In genomic region chr9:35638755-35639154, GRCh38 we compare ENCODE assay signal across 10 cellular contexts. TPM values are rescaled to one million over a fixed set of nuclear protein-coding genes. Genes with fewer than 3 reads are reported as not detected.
A peak's percentile ranks its signal among the peaks of the same experiment; 100 is the strongest.
DNase-seq lines count a peak whose midpoint lies in the region; ATAC-seq and TF ChIP-seq lines count a peak whose summit lies in the region.
"Not testable (repeated sequence)": the region's sequence is repeated elsewhere in the genome, so short reads cannot be mapped to it uniquely, and the experiment has no call there.
"Had no signal": no experiment of that assay in that cellular context is flagged by ENCODE, and none has a peak within 500 bp of the region (broad histone marks: within the 10 kb centered on the region; RNA-seq: fewer than 3 reads in every experiment).

No MANE protein-coding gene starts in this region.

- ATAC-seq in activated CD8-positive, alpha-beta T cell treated with anti-CD3 and anti-CD28 coated beads, Interleukin-2, amount 10 ng/mL, durations not matched to agents 7 days and 5 days, result peak; percentile 64
- peak; percentile 81 for ATAC-seq in activated naive CD8-positive, alpha-beta T cell treated with anti-CD3 and anti-CD28 coated beads, Interleukin-2, amount 10 ng/mL, durations not matched to agents 7 days and 5 days (ENCODE audit: low read depth)
- ATAC-seq in naive thymus-derived CD4-positive, alpha-beta T cell, result peak; percentile 69
- not testable (repeated sequence) for ATAC-seq in stimulated activated effector memory CD8-positive, alpha-beta T cell treated with anti-CD3 and anti-CD28 coated beads, Interleukin-12 subunit alpha, Interleukin-12 subunit beta, amount 100 ng/mL, for 72 hours

- peaks cover 12% of the 10 kb centered on the region for H3K9me3 Mint-ChIP-seq in T-helper 2 cell treated with Interferon-gamma antibody and Interleukin-4, amounts not matched to agents 5 μg/mL and 100 μg/mL, for 36 hours
- not testable (repeated sequence) for H3K9me3 Mint-ChIP-seq in activated CD8-positive, alpha-beta T cell treated with anti-CD3 and anti-CD28 coated beads, Interleukin-2, amount 10 ng/mL, durations not matched to agents 7 days and 5 days (ENCODE audit: insufficient read depth); activated naive CD8-positive, alpha-beta T cell treated with anti-CD3 and anti-CD28 coated beads, Interleukin-2, amount 10 ng/mL, durations not matched to agents 7 days and 5 days; naive thymus-derived CD4-positive, alpha-beta T cell; stimulated activated effector memory CD8-positive, alpha-beta T cell treated with anti-CD3 and anti-CD28 coated beads, Interleukin-12 subunit alpha, Interleukin-12 subunit beta, amount 100 ng/mL, for 72 hours

- H3K4me3 ChIP-seq in BLaER1; Loucy (ENCODE audit: low read length, poor library complexity, severe bottlenecking); naive thymus-derived CD4-positive, alpha-beta T cell (ENCODE audit: low read length): not testable (repeated sequence)

- not testable (repeated sequence) for H3K79me2 ChIP-seq in Loucy (ENCODE audit: insufficient read depth, low read length)

- not testable (repeated sequence) for H4K20me1 ChIP-seq in BLaER1; Loucy (ENCODE audit: insufficient read depth, low read length, poor library complexity, severe bottlenecking)

- not testable (repeated sequence) for TF ChIP-seq CTCF in Loucy (conservative IDR thresholded peaks at IDR 0.05; ENCODE audit: low read length)

- not testable (repeated sequence) for H3K27me3 ChIP-seq in BLaER1; Loucy (ENCODE audit: insufficient read depth, low read length, poor library complexity, severe bottlenecking); naive thymus-derived CD4-positive, alpha-beta T cell (ENCODE audit: control insufficient read depth in 2 of 2, insufficient read depth in 2 of 2, low read length in 2 of 2)

- CTCF ChIA-PET in activated CD8-positive, alpha-beta T cell treated with anti-CD3 and anti-CD28 coated beads, Interleukin-2, amount 10 ng/mL, durations not matched to agents 7 days and 5 days (lab: Charles Lee), result interaction anchor here (0.9 to 4.1 kb wide), 10 partner anchors 9 to 58 kb away, joined by 4 to 37 read pairs (median 10); partner anchors contain the start of genes ARHGEF39, CCDC107 and RMRP
- CTCF ChIA-PET in naive thymus-derived CD4-positive, alpha-beta T cell (lab: Charles Lee), result interaction anchor here (0.8 to 1.5 kb wide), 4 partner anchors 16 to 27 kb away, joined by 3 to 5 read pairs (median 4); partner anchors contain the start of genes CCDC107 and RMRP

- H3K36me3 ChIP-seq in BLaER1, result peaks cover 13% of the 10 kb centered on the region
- not testable (repeated sequence) for H3K36me3 ChIP-seq in Loucy (ENCODE audit: insufficient read depth, low read length); naive thymus-derived CD4-positive, alpha-beta T cell (ENCODE audit: control insufficient read depth in 2 of 3, insufficient read depth in 3 of 3, low read length in 3 of 3)

- H3K27ac Mint-ChIP-seq in T-helper 2 cell treated with Interferon-gamma antibody and Interleukin-4, amounts not matched to agents 5 μg/mL and 100 μg/mL, for 36 hours, result peak overlapping the region; percentile 84
- H3K27ac Mint-ChIP-seq in activated CD8-positive, alpha-beta T cell treated with anti-CD3 and anti-CD28 coated beads, Interleukin-2, amount 10 ng/mL, durations not matched to agents 7 days and 5 days, result peak overlapping the region; percentile 91
- H3K27ac Mint-ChIP-seq in activated naive CD8-positive, alpha-beta T cell treated with anti-CD3 and anti-CD28 coated beads, Interleukin-2, amount 10 ng/mL, durations not matched to agents 7 days and 5 days, result peak overlapping the region; percentile 87
- peak overlapping the region; percentile 66 to 90 (median 85) for H3K27ac Mint-ChIP-seq in naive thymus-derived CD4-positive, alpha-beta T cell
- H3K27ac Mint-ChIP-seq in stimulated activated effector memory CD8-positive, alpha-beta T cell treated with anti-CD3 and anti-CD28 coated beads, Interleukin-12 subunit alpha, Interleukin-12 subunit beta, amount 100 ng/mL, for 72 hours, result peak overlapping the region; percentile 89

- H3K4me1 ChIP-seq in BLaER1 (peaks cover 100% of the 10 kb centered on the region), Loucy (ENCODE audit: insufficient read depth, low read length, poor library complexity, severe bottlenecking) (peaks cover 39% of the 10 kb centered on the region)
- peaks cover 19 to 35% of the 10 kb centered on the region in 2 donors for H3K4me1 ChIP-seq in naive thymus-derived CD4-positive, alpha-beta T cell (ENCODE audit: control insufficient read depth in 2 of 2, insufficient read depth in 2 of 2, low read length in 2 of 2)

- H3K4me3 Mint-ChIP-seq in T-helper 2 cell treated with Interferon-gamma antibody and Interleukin-4, amounts not matched to agents 5 μg/mL and 100 μg/mL, for 36 hours, result not testable (repeated sequence)
- H3K4me3 Mint-ChIP-seq in activated CD8-positive, alpha-beta T cell treated with anti-CD3 and anti-CD28 coated beads, Interleukin-2, amount 10 ng/mL, durations not matched to agents 7 days and 5 days, result peak overlapping the region; percentile 34
- peak overlapping the region; percentile 56 for H3K4me3 Mint-ChIP-seq in activated naive CD8-positive, alpha-beta T cell treated with anti-CD3 and anti-CD28 coated beads, Interleukin-2, amount 10 ng/mL, durations not matched to agents 7 days and 5 days
- peak overlapping the region; percentile 15 to 70 (median 56) for H3K4me3 Mint-ChIP-seq in naive thymus-derived CD4-positive, alpha-beta T cell
- peak overlapping the region; percentile 58 for H3K4me3 Mint-ChIP-seq in stimulated activated effector memory CD8-positive, alpha-beta T cell treated with anti-CD3 and anti-CD28 coated beads, Interleukin-12 subunit alpha, Interleukin-12 subunit beta, amount 100 ng/mL, for 72 hours

- H3K36me3 Mint-ChIP-seq in T-helper 2 cell treated with Interferon-gamma antibody and Interleukin-4, amounts not matched to agents 5 μg/mL and 100 μg/mL, for 36 hours (ENCODE audit: low read depth), result peaks cover 33% of the 10 kb centered on the region
- H3K36me3 Mint-ChIP-seq in activated CD8-positive, alpha-beta T cell treated with anti-CD3 and anti-CD28 coated beads, Interleukin-2, amount 10 ng/mL, durations not matched to agents 7 days and 5 days (ENCODE audit: low read depth), result peaks cover 41% of the 10 kb centered on the region
- H3K36me3 Mint-ChIP-seq in activated naive CD8-positive, alpha-beta T cell treated with anti-CD3 and anti-CD28 coated beads, Interleukin-2, amount 10 ng/mL, durations not matched to agents 7 days and 5 days, result peaks cover 35% of the 10 kb centered on the region
- peaks cover 3 to 37% (median 8%) of the 10 kb centered on the region in 5 donors for H3K36me3 Mint-ChIP-seq in naive thymus-derived CD4-positive, alpha-beta T cell
- H3K36me3 Mint-ChIP-seq in stimulated activated effector memory CD8-positive, alpha-beta T cell treated with anti-CD3 and anti-CD28 coated beads, Interleukin-12 subunit alpha, Interleukin-12 subunit beta, amount 100 ng/mL, for 72 hours, result not testable (repeated sequence)

- not testable (repeated sequence) for H3F3A ChIP-seq in Loucy (ENCODE audit: low read depth)

- POLR2A ChIA-PET in activated CD8-positive, alpha-beta T cell treated with anti-CD3 and anti-CD28 coated beads, Interleukin-2, amount 10 ng/mL, durations not matched to agents 7 days and 5 days (lab: Charles Lee), result interaction anchor here (0.6 to 2.3 kb wide), 11 partner anchors 9 to 94 kb away, joined by 3 to 11 read pairs (median 6); partner anchors contain the start of genes ARHGEF39, CCDC107, CREB3 and RMRP
- POLR2A ChIA-PET in activated naive CD8-positive, alpha-beta T cell treated with anti-CD3 and anti-CD28 coated beads, Interleukin-2, amount 10 ng/mL, durations not matched to agents 7 days and 5 days (lab: Charles Lee), result interaction anchor here (0.6 to 3.1 kb wide), 9 partner anchors 8 to 1001 kb away, joined by 3 to 22 read pairs (median 4); partner anchors contain the start of genes SIGMAR1 and SIT1
- POLR2A ChIA-PET in naive thymus-derived CD4-positive, alpha-beta T cell (lab: Charles Lee), result interaction anchor here (1.0 to 2.5 kb wide), 4 partner anchors 8 to 66 kb away, joined by 3 to 14 read pairs (median 5); partner anchors contain the start of genes CCDC107, RMRP and SIT1

- not testable (repeated sequence) for DNase-seq in T-helper 2 cell treated with Interferon-gamma antibody and Interleukin-4, amounts not matched to agents 5 μg/mL and 100 μg/mL, for 36 hours (ENCODE audit: low spot score); activated naive CD8-positive, alpha-beta T cell treated with anti-CD3 and anti-CD28 coated beads, Interleukin-2, amount 10 ng/mL, durations not matched to agents 7 days and 5 days; stimulated activated effector memory CD8-positive, alpha-beta T cell treated with anti-CD3 and anti-CD28 coated beads, Interleukin-12 subunit alpha, Interleukin-12 subunit beta, amount 100 ng/mL, for 72 hours (ENCODE audit: low spot score in 2 of 2)
- peak; percentile 64 for DNase-seq in activated CD8-positive, alpha-beta T cell treated with anti-CD3 and anti-CD28 coated beads, Interleukin-2, amount 10 ng/mL, durations not matched to agents 7 days and 5 days
- peak; percentile 62 for DNase-seq in activated effector memory CD4-positive, alpha-beta T cell treated with anti-CD3 and anti-CD28 coated beads, Interleukin-2, amount 50 U/mL, for 16 hours
- peak in 5 of 9 donors; percentile 35 to 59 (median 48) for DNase-seq in naive thymus-derived CD4-positive, alpha-beta T cell

- H3K9ac ChIP-seq in BLaER1, result 0 out of 2 replicates have a peak overlapping the region, but pooled peaks have one; percentile 65
- H3K9ac ChIP-seq in Loucy (ENCODE audit: low read depth, low read length, poor library complexity, severe bottlenecking), result not testable (repeated sequence)

- H3K9me3 ChIP-seq in BLaER1, result peaks cover 12% of the 10 kb centered on the region
- not testable (repeated sequence) for H3K9me3 ChIP-seq in Loucy (ENCODE audit: insufficient read depth, low read depth, low read length); naive thymus-derived CD4-positive, alpha-beta T cell (ENCODE audit: control insufficient read depth in 2 of 3, low read length in 3 of 3)

- H3K27me3 Mint-ChIP-seq in T-helper 2 cell treated with Interferon-gamma antibody and Interleukin-4, amounts not matched to agents 5 μg/mL and 100 μg/mL, for 36 hours (ENCODE audit: low read depth); activated CD8-positive, alpha-beta T cell treated with anti-CD3 and anti-CD28 coated beads, Interleukin-2, amount 10 ng/mL, durations not matched to agents 7 days and 5 days (ENCODE audit: low read depth); activated naive CD8-positive, alpha-beta T cell treated with anti-CD3 and anti-CD28 coated beads, Interleukin-2, amount 10 ng/mL, durations not matched to agents 7 days and 5 days; naive thymus-derived CD4-positive, alpha-beta T cell: not testable (repeated sequence)

- peaks cover 44% of the 10 kb centered on the region for H3K4me1 Mint-ChIP-seq in T-helper 2 cell treated with Interferon-gamma antibody and Interleukin-4, amounts not matched to agents 5 μg/mL and 100 μg/mL, for 36 hours (ENCODE audit: low read depth)
- H3K4me1 Mint-ChIP-seq in activated CD8-positive, alpha-beta T cell treated with anti-CD3 and anti-CD28 coated beads, Interleukin-2, amount 10 ng/mL, durations not matched to agents 7 days and 5 days (ENCODE audit: low read depth), result peaks cover 72% of the 10 kb centered on the region
- H3K4me1 Mint-ChIP-seq in activated naive CD8-positive, alpha-beta T cell treated with anti-CD3 and anti-CD28 coated beads, Interleukin-2, amount 10 ng/mL, durations not matched to agents 7 days and 5 days, result peaks cover 51% of the 10 kb centered on the region
- H3K4me1 Mint-ChIP-seq in naive thymus-derived CD4-positive, alpha-beta T cell, result peaks cover 47 to 77% (median 70%) of the 10 kb centered on the region in 7 donors
- peaks cover 74% of the 10 kb centered on the region for H3K4me1 Mint-ChIP-seq in stimulated activated effector memory CD8-positive, alpha-beta T cell treated with anti-CD3 and anti-CD28 coated beads, Interleukin-12 subunit alpha, Interleukin-12 subunit beta, amount 100 ng/mL, for 72 hours

- peak overlapping the region; percentile 97 for H3K27ac ChIP-seq in BLaER1
- H3K27ac ChIP-seq in naive thymus-derived CD4-positive, alpha-beta T cell (ENCODE audit: low read depth, low read length), result peak overlapping the region; percentile 61

- not testable (repeated sequence) for H3K9me2 ChIP-seq in Loucy (replicated peaks; ENCODE audit: low read depth, low read length)

- not testable (repeated sequence) for H2AFZ ChIP-seq in Loucy (ENCODE audit: low read length)

- peak overlapping the region; percentile 90 for H3K4me2 ChIP-seq in BLaER1
- H3K4me2 ChIP-seq in Loucy (ENCODE audit: low read depth, low read length, poor library complexity, severe bottlenecking), result peak overlapping the region; percentile 46

- intact Hi-C loops in naive thymus-derived CD4-positive, alpha-beta T cell (cut with micrococcal nuclease), result loop anchor here in 1 of 2 donors (1.0 kb wide), 1 partner anchor 8 kb away; no protein-coding TSS in a partner anchor

RNA-seq across cellular contexts. Expression of gene SIT1, which starts 12.0 kb away (rescaled TPM):
- total RNA-seq in activated CD8-positive, alpha-beta T cell treated with anti-CD3 and anti-CD28 coated beads, Interleukin-2, amount 10 ng/mL, durations not matched to agents 7 days and 5 days, result 100 to 1,000 TPM; 213 to 220 TPM
- total RNA-seq in activated naive CD8-positive, alpha-beta T cell treated with anti-CD3 and anti-CD28 coated beads, Interleukin-2, amount 10 ng/mL, durations not matched to agents 7 days and 5 days, result 100 to 1,000 TPM; 174 to 195 TPM
- 100 to 1,000 TPM in 1 of 5 experiments, 10 to 100 TPM in 4; 16.9 to 225 (median 45.6) TPM for total RNA-seq in naive thymus-derived CD4-positive, alpha-beta T cell
- 100 to 1,000 TPM in 1 of 2 donors, 10 to 100 TPM in 1; 97.4 to 162 TPM for polyA plus RNA-seq in naive thymus-derived CD4-positive, alpha-beta T cell
- total RNA-seq: HT-29 had no signal
- polyA plus RNA-seq: AG04450 had no signal

RNA-seq across cellular contexts. Expression of gene RMRP, which starts 19.1 kb away (rescaled TPM):
- over 10,000 TPM in 1 of 2 experiments, 1,000 to 10,000 TPM in 1; 7,126 to 12,592 TPM for total RNA-seq in activated CD8-positive, alpha-beta T cell treated with anti-CD3 and anti-CD28 coated beads, Interleukin-2, amount 10 ng/mL, durations not matched to agents 7 days and 5 days
- over 10,000 TPM; 10,447 to 10,452 TPM for total RNA-seq in activated naive CD8-positive, alpha-beta T cell treated with anti-CD3 and anti-CD28 coated beads, Interleukin-2, amount 10 ng/mL, durations not matched to agents 7 days and 5 days
- total RNA-seq in naive thymus-derived CD4-positive, alpha-beta T cell, result over 10,000 TPM in 1 of 5 experiments, 1,000 to 10,000 TPM in 4; 5,750 to 11,273 (median 9,225) TPM
- polyA plus RNA-seq in naive thymus-derived CD4-positive, alpha-beta T cell, result 10 to 100 TPM in 1 of 2 donors, not detected in 1; 49.2 TPM

RNA-seq across cellular contexts. Expression of gene CCDC107, which starts 19.3 kb away (rescaled TPM):
- 10 to 100 TPM; 34.8 to 36.8 TPM for total RNA-seq in activated CD8-positive, alpha-beta T cell treated with anti-CD3 and anti-CD28 coated beads, Interleukin-2, amount 10 ng/mL, durations not matched to agents 7 days and 5 days
- total RNA-seq in activated naive CD8-positive, alpha-beta T cell treated with anti-CD3 and anti-CD28 coated beads, Interleukin-2, amount 10 ng/mL, durations not matched to agents 7 days and 5 days, result 10 to 100 TPM; 32.7 to 36.3 TPM
- total RNA-seq in naive thymus-derived CD4-positive, alpha-beta T cell, result 10 to 100 TPM; 12.0 to 37.4 (median 16.4) TPM
- 10 to 100 TPM; 49.1 to 65.7 TPM for polyA plus RNA-seq in naive thymus-derived CD4-positive, alpha-beta T cell

RNA-seq across cellular contexts. Expression of gene CD72, which starts 20.5 kb away (rescaled TPM):
- total RNA-seq in activated CD8-positive, alpha-beta T cell treated with anti-CD3 and anti-CD28 coated beads, Interleukin-2, amount 10 ng/mL, durations not matched to agents 7 days and 5 days, result 10 to 100 TPM; 11.6 to 15.0 TPM
- 10 to 100 TPM; 15.3 to 18.4 TPM for total RNA-seq in activated naive CD8-positive, alpha-beta T cell treated with anti-CD3 and anti-CD28 coated beads, Interleukin-2, amount 10 ng/mL, durations not matched to agents 7 days and 5 days
- 10 to 100 TPM in 1 of 5 experiments, 1 to 10 TPM in 4; 2.7 to 12.1 (median 6.8) TPM for total RNA-seq in naive thymus-derived CD4-positive, alpha-beta T cell
- polyA plus RNA-seq in naive thymus-derived CD4-positive, alpha-beta T cell, result under 1 TPM; 0.40 to 0.87 TPM
- total RNA-seq: HT-29 had no signal

RNA-seq across cellular contexts. Expression of gene ARHGEF39, which starts 26.2 kb away (rescaled TPM):
- total RNA-seq in activated CD8-positive, alpha-beta T cell treated with anti-CD3 and anti-CD28 coated beads, Interleukin-2, amount 10 ng/mL, durations not matched to agents 7 days and 5 days, result 10 to 100 TPM; 17.2 to 17.3 TPM
- 10 to 100 TPM; 13.1 to 13.4 TPM for total RNA-seq in activated naive CD8-positive, alpha-beta T cell treated with anti-CD3 and anti-CD28 coated beads, Interleukin-2, amount 10 ng/mL, durations not matched to agents 7 days and 5 days
- 10 to 100 TPM in 1 of 5 experiments, 1 to 10 TPM in 1, under 1 TPM in 1, not detected in 2; 0.11 to 10.4 (median 1.0) TPM for total RNA-seq in naive thymus-derived CD4-positive, alpha-beta T cell
- polyA plus RNA-seq in naive thymus-derived CD4-positive, alpha-beta T cell, result under 1 TPM; 0.12 to 0.44 TPM
